In genomic region chr17:17783121-17783824, GRCh38 we compare ENCODE assay signal across 1 cellular context.
TF ChIP-seq lines count a peak whose summit lies in the region.

No MANE protein-coding gene starts in this region.

TF ChIP-seq in HEK293, 187 proteins besides CTCF, POLR2A, EP300 and RAD21 (continued from another document):
- TF ChIP-seq ZNF513 (tag by site-specific recombination; IDR thresholded peaks at IDR 0.05) (peak; percentile 31; the same call in 1 of the 2 replicates), KLF8 (tag by site-specific recombination; IDR thresholded peaks at IDR 0.05) (peak; percentile 62), REPIN1 (tag by site-specific recombination; IDR thresholded peaks at IDR 0.05; ENCODE audit: low read depth) (no peak), KLF17 (tag by site-specific recombination; IDR thresholded peaks at IDR 0.05) (no peak; the same call in 1 of the 2 replicates), MZF1 (tag by site-specific recombination; IDR thresholded peaks at IDR 0.05; ENCODE audit: borderline replicate concordance) (no peak), ZNF155 (tag by site-specific recombination; IDR thresholded peaks at IDR 0.05) (no peak), ZBTB17 (tag by site-specific recombination; IDR thresholded peaks at IDR 0.05) (no peak), ZNF174 (tag by site-specific recombination; IDR thresholded peaks at IDR 0.05) (no peak), RBAK (tag by site-specific recombination; IDR thresholded peaks at IDR 0.05) (no peak), ZBTB26 (tag by site-specific recombination; optimal IDR thresholded peaks at IDR 0.05) (peak; percentile 75), ZBTB7A (tag by site-specific recombination; IDR thresholded peaks at IDR 0.05; ENCODE audit: low read depth) (peak; percentile 68), ZBTB48 (tag by site-specific recombination; IDR thresholded peaks at IDR 0.05) (peak; percentile 62), BCL6B (tag by site-specific recombination; IDR thresholded peaks at IDR 0.05) (no peak), PRDM10 (tag by site-specific recombination; IDR thresholded peaks at IDR 0.05) (peak; percentile 96), ZNF76 (tag by site-specific recombination; IDR thresholded peaks at IDR 0.05; ENCODE audit: borderline replicate concordance, low read depth) (0 out of 2 replicates have a peak, but pooled peaks have one; percentile 18), BCL11B (tag by site-specific recombination; IDR thresholded peaks at IDR 0.05; ENCODE audit: low read depth) (no peak), OSR2 (tag by site-specific recombination; IDR thresholded peaks at IDR 0.05) (peak; percentile 87), ZNF292 (tag by site-specific recombination; IDR thresholded peaks at IDR 0.05; ENCODE audit: borderline replicate concordance, low read depth) (no peak), PRDM1 (tag by site-specific recombination; IDR thresholded peaks at IDR 0.05) (0 out of 2 replicates have a peak, but pooled peaks have one; percentile 7), ZBTB8A (tag by site-specific recombination; IDR thresholded peaks at IDR 0.05) (peak; percentile 92), ZBTB1 (tag by site-specific recombination; IDR thresholded peaks at IDR 0.05) (no peak), ZNF473 (tag by site-specific recombination; IDR thresholded peaks at IDR 0.05) (no peak), ZXDB (tag by site-specific recombination; IDR thresholded peaks at IDR 0.05) (no peak), EGR2 (tag by site-specific recombination; IDR thresholded peaks at IDR 0.05; ENCODE audit: low read depth) (peak; percentile 86), ZBTB21 (tag by site-specific recombination; IDR thresholded peaks at IDR 0.05) (no peak), ZNF707 (tag by site-specific recombination; IDR thresholded peaks at IDR 0.05) (no peak), PATZ1 (tag by site-specific recombination; IDR thresholded peaks at IDR 0.05) (peak; percentile 81), ZNF449 (tag by site-specific recombination; IDR thresholded peaks at IDR 0.05) (no peak; the same call in 1 of the 2 replicates), ZNF580 (tag by site-specific recombination; IDR thresholded peaks at IDR 0.05) (no peak), GLI4 (tag by site-specific recombination; IDR thresholded peaks at IDR 0.05) (no peak), ZBTB44 (tag by site-specific recombination; IDR thresholded peaks at IDR 0.05) (0 out of 2 replicates have a peak, but pooled peaks have one; percentile 38), ZNF248 (tag by site-specific recombination; IDR thresholded peaks at IDR 0.05) (no peak), ZNF561 (tag by site-specific recombination; IDR thresholded peaks at IDR 0.05; ENCODE audit: borderline replicate concordance) (peak; percentile 14; the same call in 1 of the 2 replicates), ZNF660 (tag by site-specific recombination; IDR thresholded peaks at IDR 0.05) (no peak), ZNF274 (IDR thresholded peaks at IDR 0.05; ENCODE audit: low read length) (no peak), ZNF274 (tag by site-specific recombination; IDR thresholded peaks at IDR 0.05; ENCODE audit: borderline replicate concordance) (no peak), SP2 (tag by site-specific recombination; IDR thresholded peaks at IDR 0.05) (peak; percentile 44), ZNF157 (tag by site-specific recombination; IDR thresholded peaks at IDR 0.05) (no peak), ZNF514 (tag by site-specific recombination; IDR thresholded peaks at IDR 0.05) (no peak), ZNF362 (tag by site-specific recombination; IDR thresholded peaks at IDR 0.05) (no peak), ELK4 (IDR thresholded peaks at IDR 0.05; ENCODE audit: borderline replicate concordance, low read depth, low read length) (no peak)
